26 cellular contexts compared by ENCODE assay signal in genomic region chr6:94639564-94639963, GRCh38.
"Had no signal": no experiment of that assay in that cellular context is flagged by ENCODE, and none has a peak within 500 bp of the region (broad histone marks: within the 10 kb centered on the region; RNA-seq: fewer than 3 reads in every experiment).

No MANE protein-coding gene starts in this region.

- H3K9me3 ChIP-seq: stomach, testis, thoracic aorta, thyroid gland, tibial artery, tibial nerve, transverse colon, upper lobe of left lung, upper lobe of right lung, uterus, vagina had no signal

- FAIRE-seq: urothelium cell line had no signal

- H3K36me3 ChIP-seq: stomach, thoracic aorta, thyroid gland, tibial artery, tibial nerve, transverse colon, upper lobe of left lung, upper lobe of right lung, uterus, vagina had no signal

- H3K4me3 ChIP-seq: stomach, testis, thoracic aorta, thyroid gland, tibial artery, tibial nerve, transverse colon, upper lobe of left lung, upper lobe of right lung, uterus, vagina had no signal

- DNase-seq: stimulated activated CD4-positive, alpha-beta T cell treated with anti-CD3 and anti-CD28 coated beads, Interleukin-2, amount 100 ng/mL, for 48 hours; stimulated activated CD4-positive, alpha-beta T cell treated with anti-CD3 and anti-CD28 coated beads, Interleukin-4, amount 100 ng/mL, for 1 hour; stimulated activated CD4-positive, alpha-beta T cell treated with anti-CD3 and anti-CD28 coated beads, Interleukin-4, amount 100 ng/mL, for 24 hours; stimulated activated CD4-positive, alpha-beta T cell treated with anti-CD3 and anti-CD28 coated beads, Interleukin-4, amount 100 ng/mL, for 4 hours; stimulated activated CD8-positive, alpha-beta memory T cell treated with anti-CD3 and anti-CD28 coated beads, Interleukin-4, amount 100 ng/mL, for 48 hours; stimulated activated naive B cell treated with anti-CD40 and anti-IgM and Interleukin-4, amounts not matched to agents 10 μg/mL and 1 μg/mL and 100 μg/mL, for 72 hours; stimulated activated naive CD4-positive, alpha-beta T cell; stimulated activated naive CD4-positive, alpha-beta T cell treated with Interleukin-2 at 50 U/mL for 16 hours; stimulated activated naive CD8-positive, alpha-beta T cell treated with anti-CD3 and anti-CD28 coated beads, Interleukin-15, amount 100 ng/mL, for 72 hours; stimulated activated naive CD8-positive, alpha-beta T cell treated with anti-CD3 and anti-CD28 coated beads, Interleukin-15, Interleukin-2, amounts not matched to agents 100 U/mL and 50 U/mL, for 24 hours; stomach; substantia nigra; testis; thyroid gland; tibial artery; transverse colon; trophoblast cell; upper lobe of left lung; upper lobe of right lung; uterus had no signal

- ATAC-seq: stimulated activated effector memory CD8-positive, alpha-beta T cell treated with anti-CD3 and anti-CD28 coated beads, Interleukin-12 subunit alpha, Interleukin-12 subunit beta, amount 100 ng/mL, for 72 hours; stimulated activated memory B cell treated with anti-CD40 and anti-IgM and Interleukin-4, amounts not matched to agents 10 μg/mL and 1 μg/mL and 100 μg/mL, for 72 hours; stimulated activated naive B cell treated with anti-CD40 and anti-IgM and Interleukin-4, amounts not matched to agents 10 μg/mL and 1 μg/mL and 100 μg/mL, for 72 hours; stimulated activated naive CD8-positive, alpha-beta T cell treated with anti-CD3 and anti-CD28 coated beads, Interleukin-15, amount 100 ng/mL, for 72 hours; stimulated activated naive CD8-positive, alpha-beta T cell treated with anti-CD3 and anti-CD28 coated beads, Interleukin-15, Interleukin-2, amounts not matched to agents 100 U/mL and 50 U/mL, for 24 hours; upper lobe of right lung had no signal

- H3K27ac ChIP-seq: stomach, testis, thoracic aorta, thyroid gland, tibial artery, tibial nerve, transverse colon, upper lobe of left lung, upper lobe of right lung, uterus, vagina had no signal

- H3K27me3 ChIP-seq: stomach, testis, thyroid gland, tibial artery, tibial nerve, transverse colon, upper lobe of left lung, upper lobe of right lung, uterus, vagina had no signal

- H3K4me1 ChIP-seq: stomach, testis, thyroid gland, tibial artery, tibial nerve, transverse colon, upper lobe of left lung, upper lobe of right lung, uterus, vagina had no signal
